ENCODE assay signal across 1 cellular context in genomic region chr20:37915800-37916570, GRCh38.
TF ChIP-seq lines count a peak whose summit lies in the region.

No MANE protein-coding gene starts in this region.

TF ChIP-seq in HepG2, 621 proteins besides CTCF, POLR2A, EP300 and RAD21 (continued from another document):
- TF ChIP-seq ZNF710 (CRISPR knock-in tag; IDR thresholded peaks at IDR 0.05; ENCODE audit: borderline replicate concordance) (no peak), ZNF160 (CRISPR knock-in tag; IDR thresholded peaks at IDR 0.05) (no peak), ETV6 (CRISPR knock-in tag; conservative IDR thresholded peaks at IDR 0.05) (no peak), HMGXB4 (CRISPR knock-in tag; IDR thresholded peaks at IDR 0.05; ENCODE audit: borderline replicate concordance in 1 of 2, low read depth in 1 of 2) (0 out of 4 replicates have a peak, but pooled peaks of 1 of the 2 experiments have one; percentile 41), ARID4A (CRISPR knock-in tag; IDR thresholded peaks at IDR 0.05; ENCODE audit: borderline replicate concordance) (peak; percentile 24; the same call in 1 of the 2 replicates), ZNF619 (CRISPR knock-in tag; IDR thresholded peaks at IDR 0.05) (peak; percentile 32; the same call in 1 of the 2 replicates), STAG1 (CRISPR knock-in tag; IDR thresholded peaks at IDR 0.05) (peak; percentile 53), ZNF235 (CRISPR knock-in tag; IDR thresholded peaks at IDR 0.05; ENCODE audit: borderline replicate concordance) (no peak), ZIK1 (CRISPR knock-in tag; IDR thresholded peaks at IDR 0.05; ENCODE audit: borderline replicate concordance, low read depth) (0 out of 2 replicates have a peak, but pooled peaks have one; percentile 32), ZNF225 (CRISPR knock-in tag; IDR thresholded peaks at IDR 0.05) (no peak)
